ENCODE assay signal across 18 cellular contexts in genomic region chr3:99407257-99407656, GRCh38.
DNase-seq lines count a peak whose midpoint lies in the region; ATAC-seq and TF ChIP-seq lines count a peak whose summit lies in the region.
"Had no signal": no experiment of that assay in that cellular context is flagged by ENCODE, and none has a peak within 500 bp of the region (broad histone marks: within the 10 kb centered on the region; RNA-seq: fewer than 3 reads in every experiment).

No MANE protein-coding gene starts in this region.

- POLR2A ChIA-PET in naive thymus-derived CD4-positive, alpha-beta T cell (lab: Charles Lee), result no interaction called here

- no peaks in the 10 kb centered on the region for H3K36me3 Mint-ChIP-seq in naive thymus-derived CD4-positive, alpha-beta T cell
- H3K36me3 Mint-ChIP-seq: activated naive CD8-positive, alpha-beta T cell treated with anti-CD3 and anti-CD28 coated beads, Interleukin-2, amount 10 ng/mL, durations not matched to agents 7 days and 5 days had no signal

- no peak for TF ChIP-seq POLR2A in testis (IDR thresholded peaks at IDR 0.05)

- CTCF ChIA-PET in naive thymus-derived CD4-positive, alpha-beta T cell (lab: Charles Lee), result no interaction called here

- no peaks in the 10 kb centered on the region for H3K4me1 ChIP-seq in testis
- no peaks in the 10 kb centered on the region for H3K4me1 ChIP-seq in naive thymus-derived CD4-positive, alpha-beta T cell (ENCODE audit: control insufficient read depth in 2 of 2, insufficient read depth in 2 of 2, low read length in 2 of 2)
- H3K4me1 ChIP-seq: breast epithelium, esophagus muscularis mucosa had no signal

- H3K4me3 Mint-ChIP-seq in naive thymus-derived CD4-positive, alpha-beta T cell, result no peak overlapping the region
- H3K4me3 Mint-ChIP-seq: activated naive CD8-positive, alpha-beta T cell treated with anti-CD3 and anti-CD28 coated beads, Interleukin-2, amount 10 ng/mL, durations not matched to agents 7 days and 5 days; activated T-cell treated with anti-CD3 and anti-CD28 coated beads, Interleukin-2, amount 50 U/mL, for 4 hours; H9; nephron had no signal

- H3K9me3 Mint-ChIP-seq in naive thymus-derived CD4-positive, alpha-beta T cell, result peaks cover 0 to 12% (median 1%) of the 10 kb centered on the region in 11 donors
- H3K9me3 Mint-ChIP-seq: activated naive CD8-positive, alpha-beta T cell treated with anti-CD3 and anti-CD28 coated beads, Interleukin-2, amount 10 ng/mL, durations not matched to agents 7 days and 5 days; H9; nephron had no signal

- no peak overlapping the region for H3K27ac ChIP-seq in testis
- no peak overlapping the region for H3K27ac ChIP-seq in naive thymus-derived CD4-positive, alpha-beta T cell (ENCODE audit: low read depth, low read length)
- H3K27ac ChIP-seq: breast epithelium, esophagus muscularis mucosa had no signal

- H3K27ac Mint-ChIP-seq in naive thymus-derived CD4-positive, alpha-beta T cell, result no peak overlapping the region
- H3K27ac Mint-ChIP-seq: activated naive CD8-positive, alpha-beta T cell treated with anti-CD3 and anti-CD28 coated beads, Interleukin-2, amount 10 ng/mL, durations not matched to agents 7 days and 5 days; H9; nephron had no signal

- peaks cover 0 to 9% (median 0%) of the 10 kb centered on the region in 5 donors for H3K27me3 Mint-ChIP-seq in naive thymus-derived CD4-positive, alpha-beta T cell
- H3K27me3 Mint-ChIP-seq: activated naive CD8-positive, alpha-beta T cell treated with anti-CD3 and anti-CD28 coated beads, Interleukin-2, amount 10 ng/mL, durations not matched to agents 7 days and 5 days had no signal

- no peaks in the 10 kb centered on the region for H3K36me3 ChIP-seq in testis (ENCODE audit: low read depth, missing control alignments)
- H3K36me3 ChIP-seq in naive thymus-derived CD4-positive, alpha-beta T cell (ENCODE audit: control insufficient read depth in 2 of 3, insufficient read depth in 3 of 3, low read length in 3 of 3), result no peaks in the 10 kb centered on the region
- H3K36me3 ChIP-seq: breast epithelium, esophagus muscularis mucosa had no signal

- no peak overlapping the region for H3K4me3 ChIP-seq in choroid plexus epithelial cell (ENCODE audit: low read depth, low read length)
- H3K4me3 ChIP-seq in testis, result no peak overlapping the region
- H3K4me3 ChIP-seq in naive thymus-derived CD4-positive, alpha-beta T cell (ENCODE audit: low read length), result no peak overlapping the region
- H3K4me3 ChIP-seq: breast epithelium, esophagus muscularis mucosa had no signal

- TF ChIP-seq CTCF in choroid plexus epithelial cell (conservative IDR thresholded peaks at IDR 0.05; ENCODE audit: low read depth, low read length) (no peak), testis (IDR thresholded peaks at IDR 0.05) (no peak)

- WGBS in testis, 2 donors, result 72 to 78% methylated on average over 4 of the region's 4 CpGs

- H3K4me1 Mint-ChIP-seq in naive thymus-derived CD4-positive, alpha-beta T cell, result no peaks in the 10 kb centered on the region
- H3K4me1 Mint-ChIP-seq: activated naive CD8-positive, alpha-beta T cell treated with anti-CD3 and anti-CD28 coated beads, Interleukin-2, amount 10 ng/mL, durations not matched to agents 7 days and 5 days; H9; nephron had no signal

- ATAC-seq in GM19467 (IDR thresholded peaks at IDR 0.05; ENCODE audit: unreplicated experiment), result peak; percentile 44
- ATAC-seq in HG03135 (IDR thresholded peaks at IDR 0.05; ENCODE audit: unreplicated experiment), result peak; percentile 76
- ATAC-seq in HG03139 (IDR thresholded peaks at IDR 0.05; ENCODE audit: unreplicated experiment), result no peak
- no peak for ATAC-seq in naive thymus-derived CD4-positive, alpha-beta T cell
- ATAC-seq: activated T-cell treated with anti-CD3 and anti-CD28 coated beads, Interleukin-2, amount 50 U/mL, for 4 hours had no signal

- intact Hi-C loops in testis (cut with DNase I; ENCODE audit: low total_unique reads), result no loop called here
- intact Hi-C loops in naive thymus-derived CD4-positive, alpha-beta T cell (cut with micrococcal nuclease), result no loop called here

- no peaks in the 10 kb centered on the region for H3K9me3 ChIP-seq in testis
- no peaks in the 10 kb centered on the region for H3K9me3 ChIP-seq in naive thymus-derived CD4-positive, alpha-beta T cell (ENCODE audit: control insufficient read depth in 2 of 3, low read length in 3 of 3)
- H3K9me3 ChIP-seq: breast epithelium, esophagus muscularis mucosa had no signal

- H3K27me3 ChIP-seq in testis, result no peaks in the 10 kb centered on the region
- H3K27me3 ChIP-seq in naive thymus-derived CD4-positive, alpha-beta T cell (ENCODE audit: control insufficient read depth in 2 of 2, insufficient read depth in 2 of 2, low read length in 2 of 2), result no peaks in the 10 kb centered on the region
- H3K27me3 ChIP-seq: breast epithelium, esophagus muscularis mucosa had no signal

- DNase-seq in ELR (ENCODE audit: low read depth) (peak; percentile 48), choroid plexus epithelial cell (ENCODE audit: low read depth) (peak; percentile 68), testis (no peak), HT-29 (ENCODE audit: low spot score) (no peak)
- DNase-seq in naive thymus-derived CD4-positive, alpha-beta T cell, result no peak
- DNase-seq: activated CD4-positive, alpha-beta T cell treated with anti-CD3 and anti-CD28 coated beads, Interleukin-2, amount 50 U/mL, for 4 hours; activated naive CD8-positive, alpha-beta T cell treated with anti-CD3 and anti-CD28 coated beads, Interleukin-2, amount 10 ng/mL, durations not matched to agents 7 days and 5 days; activated T-cell treated with anti-CD3 and anti-CD28 coated beads, Interleukin-2, amount 50 U/mL, for 4 hours; GDM1; H9; NCI-H146; stimulated activated naive CD4-positive, alpha-beta T cell treated with Interleukin-2 at 50 U/mL for 16 hours had no signal

Comparison
In these comparisons a context has a peak if more than half of its experiments do, and no peak if none do; other contexts are left out.
1. DNase-seq: peak in ELR (single experiment) and choroid plexus epithelial cell (single experiment); none in testis (single experiment), naive thymus-derived CD4-positive, alpha-beta T cell (0 of 9) and HT-29 (single experiment).
2. ATAC-seq: peak in GM19467 (single experiment) and HG03135 (single experiment); none in HG03139 (single experiment) and naive thymus-derived CD4-positive, alpha-beta T cell (single experiment).